1 cellular context compared by ENCODE assay signal in genomic region chrX:48022740-48023139, GRCh38.
TF ChIP-seq lines count a peak whose summit lies in the region.

No MANE protein-coding gene starts in this region.

TF ChIP-seq in WTC11, 78 proteins besides CTCF, POLR2A, EP300 and RAD21 (continued from another document):
- TF ChIP-seq, protein P1, sequence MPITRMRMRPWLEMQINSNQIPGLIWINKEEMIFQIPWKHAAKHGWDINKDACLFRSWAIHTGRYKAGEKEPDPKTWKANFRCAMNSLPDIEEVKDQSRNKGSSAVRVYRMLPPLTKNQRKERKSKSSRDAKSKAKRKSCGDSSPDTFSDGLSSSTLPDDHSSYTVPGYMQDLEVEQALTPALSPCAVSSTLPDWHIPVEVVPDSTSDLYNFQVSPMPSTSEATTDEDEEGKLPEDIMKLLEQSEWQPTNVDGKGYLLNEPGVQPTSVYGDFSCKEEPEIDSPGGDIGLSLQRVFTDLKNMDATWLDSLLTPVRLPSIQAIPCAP (CRISPR knock-in tag; IDR thresholded peaks at IDR 0.05): no peak
- TF ChIP-seq ETV6 (CRISPR knock-in tag; IDR thresholded peaks at IDR 0.05): no peak
- TF ChIP-seq ZNF671 (CRISPR knock-in tag; IDR thresholded peaks at IDR 0.05): no peak
- TF ChIP-seq ELF4 (CRISPR knock-in tag; IDR thresholded peaks at IDR 0.05; ENCODE audit: low read depth): no peak
- TF ChIP-seq ZNF138 (CRISPR knock-in tag; conservative IDR thresholded peaks at IDR 0.05): no peak
TF ChIP-seq in WTC11: peak in this region for 0.
